In genomic region chr12:57522019-57522886, GRCh38 we compare ENCODE assay signal across 8 cellular contexts. TPM values are rescaled to one million over a fixed set of nuclear protein-coding genes. Genes with fewer than 3 reads are reported as not detected.
DNase-seq lines count a peak whose midpoint lies in the region; ATAC-seq and TF ChIP-seq lines count a peak whose summit lies in the region.

TSS of gene MBD6 (plus strand) at chr12:57522824. CDS start at chr12:57524304, 1,480 bp downstream.

- TF ChIP-seq POLR2A in right lobe of liver (IDR thresholded peaks at IDR 0.05): peak; percentile 49

- peak within 1 kb of the TSS; percentile 86 to 100 (median 95) for H3K4me2 ChIP-seq in BLaER1 treated with 17β-estradiol and CSF1 and Interleukin-3, amounts not matched to agents 10 nM and 100 nM

- H3K27me3 Mint-ChIP-seq in dendritic cell treated with granulocyte-macrophage colony-stimulating factor and Interleukin-4, amounts not matched to agents 40 ng/mL and 50 ng/mL, for 4 days: no peaks in the 10 kb centered on the region

- H3K4me3 ChIP-seq in BLaER1 treated with 17β-estradiol and CSF1 and Interleukin-3, amounts not matched to agents 10 nM and 100 nM: peak within 1 kb of the TSS; percentile 70 to 86 (median 78)
- H3K4me3 ChIP-seq in right lobe of liver: peak within 1 kb of the TSS; percentile 76 to 83 (median 80)

- H3K9me3 Mint-ChIP-seq in dendritic cell treated with granulocyte-macrophage colony-stimulating factor and Interleukin-4, amounts not matched to agents 40 ng/mL and 50 ng/mL, for 4 days: no peaks in the 10 kb centered on the region

- intact Hi-C loops in dendritic cell treated with granulocyte-macrophage colony-stimulating factor and Interleukin-4, amounts not matched to agents 40 ng/mL and 50 ng/mL, for 4 days (cut with micrococcal nuclease): no loop called here
- intact Hi-C loops in right lobe of liver (cut with DNase I): no loop called here

- H4K20me1 ChIP-seq in BLaER1 treated with 17β-estradiol and CSF1 and Interleukin-3, amounts not matched to agents 10 nM and 100 nM: peaks cover 51 to 68% (median 58%) of the 10 kb centered on the region in 11 experiments

- TF ChIP-seq CTCF in right lobe of liver (IDR thresholded peaks at IDR 0.05): no peak

- H3K9ac ChIP-seq in BLaER1 treated with 17β-estradiol and CSF1 and Interleukin-3, amounts not matched to agents 10 nM and 100 nM: peak within 1 kb of the TSS; percentile 84 to 93 (median 90)

- H3K4me1 Mint-ChIP-seq in dendritic cell treated with granulocyte-macrophage colony-stimulating factor and Interleukin-4, amounts not matched to agents 40 ng/mL and 50 ng/mL, for 4 days (ENCODE audit: low read depth): peaks cover 79% of the 10 kb centered on the region

- H3K27ac ChIP-seq in BLaER1 treated with 17β-estradiol and CSF1 and Interleukin-3, amounts not matched to agents 10 nM and 100 nM: peak within 1 kb of the TSS; percentile 90 to 99 (median 97)
- H3K27ac ChIP-seq in right lobe of liver: peak within 1 kb of the TSS; percentile 97 to 98 (median 97)

- peaks cover 62 to 74% (median 70%) of the 10 kb centered on the region in 10 experiments for H3K4me1 ChIP-seq in BLaER1 treated with 17β-estradiol and CSF1 and Interleukin-3, amounts not matched to agents 10 nM and 100 nM
- H3K4me1 ChIP-seq in right lobe of liver: peaks cover 0 to 48% (median 19%) of the 10 kb centered on the region in 4 donors

- DNase-seq in NCI-H748 treated with DMSO at 0.1 percent for 48 hours (lab: John Stamatoyannopoulos, UW): peak; percentile 72
- DNase-seq in activated CD4-positive, alpha-beta T cell treated with anti-CD3 and anti-CD28 coated beads, Interleukin-2, amount 50 U/mL, for 24 hours (ENCODE audit: low read depth in 1 of 2, low spot score in 1 of 2): peak; percentile 79 to 81
- peak; percentile 95 to 96 (median 95) for DNase-seq in right lobe of liver
- peak; percentile 87 for DNase-seq in stimulated activated CD4-positive, alpha-beta T cell treated with anti-CD3 and anti-CD28 coated beads, Interleukin-4, amount 100 ng/mL, for 4 hours

- H3K27ac Mint-ChIP-seq in dendritic cell treated with granulocyte-macrophage colony-stimulating factor and Interleukin-4, amounts not matched to agents 40 ng/mL and 50 ng/mL, for 4 days: peak within 1 kb of the TSS; percentile 98

- peaks cover 46 to 58% (median 55%) of the 10 kb centered on the region in 11 experiments for H3K36me3 ChIP-seq in BLaER1 treated with 17β-estradiol and CSF1 and Interleukin-3, amounts not matched to agents 10 nM and 100 nM
- peaks cover 1 to 36% (median 10%) of the 10 kb centered on the region in 4 donors for H3K36me3 ChIP-seq in right lobe of liver

- no peaks in the 10 kb centered on the region for H3K9me3 ChIP-seq in BLaER1 treated with 17β-estradiol and CSF1 and Interleukin-3, amounts not matched to agents 10 nM and 100 nM (replicated peaks in 1 of 11)
- no peaks in the 10 kb centered on the region for H3K9me3 ChIP-seq in right lobe of liver

- peak within 1 kb of the TSS; percentile 95 for H3K4me3 Mint-ChIP-seq in dendritic cell treated with granulocyte-macrophage colony-stimulating factor and Interleukin-4, amounts not matched to agents 40 ng/mL and 50 ng/mL, for 4 days

- WGBS in right lobe of liver (ENCODE audit: insufficient coverage, low coverage, low lambda C conversion rate, missing lambda C conversion rate): 0% methylated on average over 8 of the region's 56 CpGs

- peaks cover 73% of the 10 kb centered on the region for H3K36me3 Mint-ChIP-seq in dendritic cell treated with granulocyte-macrophage colony-stimulating factor and Interleukin-4, amounts not matched to agents 40 ng/mL and 50 ng/mL, for 4 days (ENCODE audit: low read depth)

- no peaks in the 10 kb centered on the region for H3K27me3 ChIP-seq in BLaER1 treated with 17β-estradiol and CSF1 and Interleukin-3, amounts not matched to agents 10 nM and 100 nM
- H3K27me3 ChIP-seq in right lobe of liver: no peaks in the 10 kb centered on the region

- ATAC-seq in GM19328 (IDR thresholded peaks at IDR 0.05; ENCODE audit: unreplicated experiment) (peak; percentile 36), HG03469 (IDR thresholded peaks at IDR 0.05; ENCODE audit: unreplicated experiment) (peak; percentile 28), right lobe of liver (peak; percentile 36 to 69 (median 50))

RNA-seq across cellular contexts. Expression of gene MBD6, which starts in this region (rescaled TPM):
- 10 to 100 TPM in 5 of 6 experiments, 1 to 10 TPM in 1; 7.4 to 61.1 (median 39.3) TPM for total RNA-seq in right lobe of liver

Comparison
In these comparisons a context has a peak if more than half of its experiments do, and no peak if none do; other contexts are left out.
1. Peak in every context shown above with its lines: DNase-seq, ATAC-seq, H3K4me3 ChIP-seq and H3K27ac ChIP-seq.